In genomic region chr1:228963795-228964177, GRCh38 we compare ENCODE assay signal across 12 cellular contexts.
DNase-seq lines count a peak whose midpoint lies in the region; ATAC-seq and TF ChIP-seq lines count a peak whose summit lies in the region.
"Had no signal": no experiment of that assay in that cellular context is flagged by ENCODE, and none has a peak within 500 bp of the region (broad histone marks: within the 10 kb centered on the region; RNA-seq: fewer than 3 reads in every experiment).

No MANE protein-coding gene starts in this region.

- peaks cover 20% of the 10 kb centered on the region for H3K4me1 Mint-ChIP-seq in CD14-positive monocyte
- H3K4me1 Mint-ChIP-seq: activated naive CD8-positive, alpha-beta T cell treated with anti-CD3 and anti-CD28 coated beads, Interleukin-2, amount 50 U/mL, for 24 hours had no signal

- H3K4me3 Mint-ChIP-seq in CD14-positive monocyte: no peak overlapping the region
- H3K4me3 Mint-ChIP-seq: activated naive CD8-positive, alpha-beta T cell treated with anti-CD3 and anti-CD28 coated beads, Interleukin-2, amount 50 U/mL, for 24 hours had no signal

- intact Hi-C loops in Right ventricle myocardium inferior (cut with DNase I): no loop called here
- intact Hi-C loops in cardiac septum (cut with DNase I): no loop called here
- intact Hi-C loops in sciatic nerve (cut with DNase I): no loop called here
- intact Hi-C loops in CD14-positive monocyte (cut with micrococcal nuclease): no loop called here

- peak; percentile 23 for ATAC-seq in Right ventricle myocardium inferior
- peak; percentile 69 for ATAC-seq in sciatic nerve
- ATAC-seq: activated CD4-positive, CD25-positive, alpha-beta regulatory T cell treated with anti-CD3 and anti-CD28 coated beads, Interleukin-2, amount 50 U/mL, for 24 hours; activated naive CD8-positive, alpha-beta T cell treated with anti-CD3 and anti-CD28 coated beads, Interleukin-2, amount 50 U/mL, for 24 hours had no signal

- H3K27me3 Mint-ChIP-seq in CD14-positive monocyte (ENCODE audit: low read depth in 3 of 3): peaks cover 0 to 3% (median 1%) of the 10 kb centered on the region in 3 donors
- H3K27me3 Mint-ChIP-seq: activated naive CD8-positive, alpha-beta T cell treated with anti-CD3 and anti-CD28 coated beads, Interleukin-2, amount 50 U/mL, for 24 hours had no signal

- H3K9me3 ChIP-seq in right atrium auricular region: no peaks in the 10 kb centered on the region
- H3K9me3 ChIP-seq: psoas muscle had no signal

- H3K4me1 ChIP-seq in right atrium auricular region: peaks cover 0 to 10% of the 10 kb centered on the region in 2 donors

- H3K4me3 ChIP-seq in right atrium auricular region: no peak overlapping the region
- H3K4me3 ChIP-seq: psoas muscle had no signal

- TF ChIP-seq CTCF in right atrium auricular region (IDR thresholded peaks at IDR 0.05) (no peak), CD14-positive monocyte (IDR thresholded peaks at IDR 0.05) (no peak)

- peaks cover 0 to 1% (median 0%) of the 10 kb centered on the region in 7 donors for H3K9me3 Mint-ChIP-seq in CD14-positive monocyte
- H3K9me3 Mint-ChIP-seq: activated naive CD8-positive, alpha-beta T cell treated with anti-CD3 and anti-CD28 coated beads, Interleukin-2, amount 50 U/mL, for 24 hours had no signal

- H3K27ac Mint-ChIP-seq in CD14-positive monocyte: no peak overlapping the region
- H3K27ac Mint-ChIP-seq: activated naive CD8-positive, alpha-beta T cell treated with anti-CD3 and anti-CD28 coated beads, Interleukin-2, amount 50 U/mL, for 24 hours had no signal

- H3K36me3 Mint-ChIP-seq in CD14-positive monocyte: no peaks in the 10 kb centered on the region

- no peak for DNase-seq in Right ventricle myocardium inferior (ENCODE audit: missing footprints)
- no peak for DNase-seq in cardiac septum (ENCODE audit: low spot score)
- no peak for DNase-seq in right atrium auricular region (ENCODE audit: low spot score)
- DNase-seq in sciatic nerve (ENCODE audit: low spot score): no peak
- DNase-seq in NCI-H774 (lab: John Stamatoyannopoulos, UW): no peak
- DNase-seq in CD14-positive monocyte (ENCODE audit: low spot score): no peak
- DNase-seq in ureter (ENCODE audit: low spot score): no peak
- DNase-seq in CD1c-positive myeloid dendritic cell (ENCODE audit: extremely low spot score): no peak
- DNase-seq: activated naive CD8-positive, alpha-beta T cell treated with anti-CD3 and anti-CD28 coated beads, Interleukin-2, amount 50 U/mL, for 24 hours; MM.1S had no signal

- no peaks in the 10 kb centered on the region for H3K27me3 ChIP-seq in right atrium auricular region

- H3K27ac ChIP-seq in right atrium auricular region: peak overlapping the region; percentile 57 to 78

- H3K36me3 ChIP-seq in right atrium auricular region: no peaks in the 10 kb centered on the region
